Comparison of ENCODE assay signal across 8 cellular contexts in the genomic region with DNA sequence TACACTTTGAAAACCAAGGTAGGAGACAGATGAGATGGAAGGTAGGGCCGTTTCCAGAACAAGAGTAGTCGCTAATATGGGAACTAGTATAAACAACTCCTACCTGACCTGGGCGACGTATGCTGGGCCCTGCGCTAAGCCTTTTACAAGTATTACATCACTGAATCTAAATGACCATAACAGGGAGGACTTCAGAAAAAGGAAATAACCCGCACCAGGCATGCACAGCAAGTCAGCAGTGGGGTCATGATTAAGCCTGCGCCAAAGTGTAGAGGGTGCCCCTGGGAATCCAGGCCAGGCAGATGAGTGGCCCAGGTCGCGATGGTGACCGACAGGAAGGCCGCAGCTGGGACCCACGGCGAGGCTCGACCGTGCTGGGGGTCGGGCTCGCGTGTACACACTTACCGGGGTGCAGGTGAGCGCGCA. TPM values are rescaled to one million over a fixed set of nuclear protein-coding genes. Genes with fewer than 3 reads are reported as not detected.
A peak's percentile ranks its signal among the peaks of the same experiment; 100 is the strongest.
DNase-seq lines count a peak whose midpoint lies in the region; ATAC-seq, FAIRE-seq and TF ChIP-seq lines count a peak whose summit lies in the region.

No MANE protein-coding gene starts in this region.

- peaks cover 21% of the 10 kb centered on the region for H3K36me3 Mint-ChIP-seq in HFFc6 (ENCODE audit: low read depth)

- H3K9me3 Mint-ChIP-seq in HFFc6 = no peaks in the 10 kb centered on the region

- peaks cover 20% of the 10 kb centered on the region for H3K4me1 Mint-ChIP-seq in HFFc6 (ENCODE audit: low read depth)

- WGBS in right cardiac atrium = 8% methylated on average over 21 of the region's 21 CpGs
- WGBS in small intestine, 3 donors = 2 to 4% (median 2%) methylated on average over 21 of the region's 21 CpGs

- H3K4me3 Mint-ChIP-seq in HFFc6 = peak overlapping the region; percentile 87

- intact Hi-C loops in right cardiac atrium (cut with DNase I) = no loop called here

- no peaks in the 10 kb centered on the region; the same call in 1 of the 2 replicates for H3K27me3 Mint-ChIP-seq in HFFc6 (ENCODE audit: insufficient read depth)

- ATAC-seq in right cardiac atrium (no peak), GM21723 (IDR thresholded peaks at IDR 0.05; ENCODE audit: unreplicated experiment) (no peak)

- H3K9me3 ChIP-seq in right cardiac atrium (ENCODE audit: control insufficient read depth, low read length) = no peaks in the 10 kb centered on the region
- no peaks in the 10 kb centered on the region for H3K9me3 ChIP-seq in small intestine (ENCODE audit: control insufficient read depth, low read depth)

- POLR2A ChIA-PET in BJ (lab: Charles Lee) = interaction anchor here (0.6 kb wide), 1 partner anchor 103 kb away, joined by 3 read pairs; no protein-coding TSS in a partner anchor

- H3K36me3 ChIP-seq in BJ (ENCODE audit: control insufficient read depth, insufficient read depth, low read length) = peaks cover 9% of the 10 kb centered on the region
- peaks cover 2 to 7% of the 10 kb centered on the region in 2 donors for H3K36me3 ChIP-seq in small intestine (ENCODE audit: control insufficient read depth in 2 of 2, insufficient read depth in 2 of 2, low read length in 2 of 2)

- TF ChIP-seq CTCF in BJ (IDR thresholded peaks at IDR 0.05; ENCODE audit: insufficient read depth, low read depth, low read length) (no peak), HFFc6 (IDR thresholded peaks at IDR 0.05) (no peak), VCaP (conservative IDR thresholded peaks at IDR 0.05) (no peak)

- peak overlapping the region; percentile 85 for H3K27ac Mint-ChIP-seq in HFFc6

- H3K27me3 ChIP-seq in BJ (ENCODE audit: control insufficient read depth, insufficient read depth, low read length) (no peaks in the 10 kb centered on the region), right cardiac atrium (ENCODE audit: control insufficient read depth, insufficient read depth) (no peaks in the 10 kb centered on the region), small intestine (ENCODE audit: control insufficient read depth in 2 of 2, insufficient read depth in 2 of 2, low read length in 2 of 2) (no peaks in the 10 kb centered on the region)

- FAIRE-seq in small intestine (lab: Jason Lieb, UNC) = no peak

- DNase-seq in BJ (ENCODE audit: low read depth) = no peak
- DNase-seq in HFFc6 = no peak
- no peak for DNase-seq in right cardiac atrium
- peak; percentile 11 for DNase-seq in small intestine
- DNase-seq in activated CD8-positive, alpha-beta memory T cell treated with anti-CD3 and anti-CD28 coated beads, Interleukin-2, amount 50 U/mL, for 48 hours = no peak
- no peak for DNase-seq in ureter (ENCODE audit: low spot score)

- H3K4me1 ChIP-seq in right cardiac atrium (ENCODE audit: control insufficient read depth, insufficient read depth, low read length) (peaks cover 2% of the 10 kb centered on the region), small intestine (ENCODE audit: control insufficient read depth in 2 of 2, insufficient read depth in 1 of 2, low read depth in 1 of 2, low read length in 1 of 2) (peaks cover 7 to 8% of the 10 kb centered on the region in 2 donors)

- peak overlapping the region; percentile 77 for H3K27ac ChIP-seq in VCaP
- H3K27ac ChIP-seq in right cardiac atrium (ENCODE audit: low read length) = peak overlapping the region; percentile 65
- H3K27ac ChIP-seq in small intestine (ENCODE audit: low read depth in 1 of 2, low read length in 1 of 2) = peak overlapping the region; percentile 79 to 99

- H3K4me3 ChIP-seq in BJ (ENCODE audit: low read depth, low read length) = peak overlapping the region; percentile 88
- H3K4me3 ChIP-seq in right cardiac atrium (ENCODE audit: low read length) = peak overlapping the region; percentile 86
- H3K4me3 ChIP-seq in small intestine (ENCODE audit: low read depth in 1 of 2, low read length in 2 of 2) = peak overlapping the region; percentile 89 to 97

- CTCF ChIA-PET in BJ (lab: Yijun Ruan, JAX) = no interaction called here

RNA-seq across cellular contexts. Expression of a gene that starts 0.6 kb away (rescaled TPM):
- polyA plus RNA-seq in BJ (2011; rRNA removed) (11.1 and 27.9 TPM in 2 replicates), right cardiac atrium (16.7 TPM), small intestine (10 to 100 TPM; 40.3 to 49.0 (median 42.8) TPM)
- 38.2 TPM in 2 replicates for polyA minus RNA-seq in BJ (2011; rRNA and poly(A)+ RNA removed)
- total RNA-seq in HFFc6 (2021; fragmentation: NEBNext Ultra II Directional; extraction: Animal tissue kit (Norgen Biotek cat#: 25700)) = 10 to 100 TPM; 56.5 to 76.3 (median 61.3) TPM
- total RNA-seq in right cardiac atrium (10 to 100 TPM; 21.7 to 28.0 (median 23.6) TPM), ureter (74.9 TPM)

RNA-seq across cellular contexts. Expression of a gene that starts 5.8 kb away (rescaled TPM):
- 2.5 and 4.5 TPM in 2 replicates for polyA plus RNA-seq in BJ (2011; rRNA removed)
- polyA minus RNA-seq in BJ (2011; rRNA and poly(A)+ RNA removed) = 3.3 and 4.5 TPM in 2 replicates
- 1 to 10 TPM; 6.8 to 8.5 (median 7.2) TPM for total RNA-seq in HFFc6 (2021; fragmentation: NEBNext Ultra II Directional; extraction: Animal tissue kit (Norgen Biotek cat#: 25700))
- total RNA-seq in right cardiac atrium = 1 to 10 TPM; 3.1 to 5.9 (median 5.0) TPM
- 3.1 TPM for polyA plus RNA-seq in right cardiac atrium
- 1 to 10 TPM; 7.1 to 8.7 (median 8.6) TPM for polyA plus RNA-seq in small intestine
- 13.8 TPM for total RNA-seq in ureter

RNA-seq across cellular contexts. Expression of a gene that starts 19.4 kb away (rescaled TPM):
- polyA plus RNA-seq in BJ (2011; rRNA removed) (3.8 and 4.4 TPM in 2 replicates), right cardiac atrium (2.3 TPM), small intestine (10 to 100 TPM; 11.2 to 15.1 (median 13.8) TPM)
- polyA minus RNA-seq in BJ (2011; rRNA and poly(A)+ RNA removed) = 2.2 and 3.3 TPM in 2 replicates
- total RNA-seq in HFFc6 (2021; fragmentation: NEBNext Ultra II Directional; extraction: Animal tissue kit (Norgen Biotek cat#: 25700)) = 10 to 100 TPM; 11.5 to 16.7 (median 13.9) TPM
- total RNA-seq in right cardiac atrium (1 to 10 TPM; 3.1 to 6.3 (median 5.3) TPM), ureter (25.0 TPM)

RNA-seq across cellular contexts. Expression of a gene that starts 34.9 kb away (rescaled TPM):
- polyA plus RNA-seq in BJ (2011; rRNA removed) (2.1 and 2.4 TPM in 2 replicates), right cardiac atrium (1.1 TPM), small intestine (10 to 100 TPM; 10.7 to 21.6 (median 13.1) TPM)
- 0.82 and 2.2 TPM in 2 replicates for polyA minus RNA-seq in BJ (2011; rRNA and poly(A)+ RNA removed)
- total RNA-seq in HFFc6 (2021; fragmentation: NEBNext Ultra II Directional; extraction: Animal tissue kit (Norgen Biotek cat#: 25700)) = 1 to 10 TPM; 2.6 to 4.2 (median 3.2) TPM
- total RNA-seq in right cardiac atrium (1 to 10 TPM in 2 of 4 donors, under 1 TPM in 2; 0.57 to 3.0 (median 1.2) TPM), ureter (28.6 TPM)

RNA-seq across cellular contexts. Expression of a gene that starts 44.4 kb away (rescaled TPM):
- 1.3 and 1.9 TPM in 2 replicates for polyA plus RNA-seq in BJ (2011; rRNA removed)
- 0.95 and 2.3 TPM in 2 replicates for polyA minus RNA-seq in BJ (2011; rRNA and poly(A)+ RNA removed)
- total RNA-seq in HFFc6 (2021; fragmentation: NEBNext Ultra II Directional; extraction: Animal tissue kit (Norgen Biotek cat#: 25700)) = under 1 TPM in 5 of 6 experiments, not detected in 1; 0.23 to 0.40 (median 0.30) TPM
- under 1 TPM in 1 of 4 donors, not detected in 3; 0.56 TPM for total RNA-seq in right cardiac atrium
- 0.36 TPM for polyA plus RNA-seq in right cardiac atrium
- 1 to 10 TPM in 2 of 3 donors, under 1 TPM in 1; 0.89 to 2.5 (median 1.9) TPM for polyA plus RNA-seq in small intestine
- total RNA-seq in ureter = 12.7 TPM
